Comparison of ENCODE assay signal across 36 cellular contexts in the genomic region with DNA sequence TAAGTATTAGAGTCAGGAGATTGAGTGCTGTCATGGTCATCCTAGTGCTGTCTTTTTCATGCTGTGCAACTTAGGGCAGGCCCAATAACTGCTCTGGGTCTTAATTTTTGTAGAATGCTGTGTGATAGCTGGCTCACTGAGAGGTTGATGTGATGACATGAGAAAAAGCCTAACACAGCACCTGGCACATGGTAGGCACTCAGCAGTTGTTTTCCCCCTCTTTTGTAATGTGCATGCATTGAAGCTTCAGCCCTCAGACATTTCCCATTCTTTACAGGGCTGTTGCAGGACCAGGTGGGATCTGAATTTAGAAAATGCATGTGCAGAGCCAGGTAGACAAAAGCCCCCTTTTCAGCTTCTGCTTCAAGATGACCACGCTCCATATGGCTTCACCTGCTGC. TPM values are rescaled to one million over a fixed set of nuclear protein-coding genes. Genes with fewer than 3 reads are reported as not detected.
"Had no signal": no experiment of that assay in that cellular context is flagged by ENCODE, and none has a peak within 500 bp of the region (broad histone marks: within the 10 kb centered on the region; RNA-seq: fewer than 3 reads in every experiment).

No MANE protein-coding gene starts in this region.

- H3K27ac ChIP-seq: KMS-11 had no signal

- H3K9ac ChIP-seq: KMS-11 had no signal

- H3K9me3 ChIP-seq: MG63 had no signal

- H3K36me3 ChIP-seq: MG63 had no signal

- H3K4me2 ChIP-seq: KMS-11 had no signal

- DNase-seq: Karpas-422, Kasumi-1, MG63, MM.1S, MV-4-11, NCI-H1048, NCI-H1092, NCI-H1092 treated with DMSO at 0.1 percent for 48 hours, NCI-H1105, NCI-H1105 treated with DMSO at 0.1 percent for 48 hours, NCI-H1417 treated with DMSO at 0.1 percent for 48 hours, NCI-H1436, NCI-H1436 treated with DMSO at 0.1 percent for 48 hours, NCI-H146, NCI-H1694, NCI-H1694 treated with DMSO at 0.1 percent for 48 hours, NCI-H187, NCI-H187 treated with DMSO at 0.1 percent for 48 hours, NCI-H2029, NCI-H2029 treated with DMSO at 0.1 percent for 48 hours, NCI-H2081, NCI-H2081 treated with DMSO at 0.1 percent for 48 hours, NCI-H2107, NCI-H2171, NCI-H2171 treated with DMSO at 0.1 percent for 48 hours, NCI-H2227 treated with DMSO at 0.1 percent for 48 hours, NCI-H226, NCI-H345, NCI-H446, NCI-H446 treated with DMSO at 0.1 percent for 48 hours, NCI-H510A had no signal

- H3K4me3 ChIP-seq: MG63 had no signal

- H3K27me3 ChIP-seq: MG63 had no signal

RNA-seq across cellular contexts. Expression of a gene that starts 44.1 kb away (rescaled TPM):
- total RNA-seq: LHCN-M2, M059J, MCF 10A, NCI-H460 had no signal
